9 cellular contexts compared by ENCODE assay signal in genomic region chr9:124776613-124776951, GRCh38. TPM values are rescaled to one million over a fixed set of nuclear protein-coding genes. Genes with fewer than 3 reads are reported as not detected.
DNase-seq lines count a peak whose midpoint lies in the region; ATAC-seq and TF ChIP-seq lines count a peak whose summit lies in the region.
"Had no signal": no experiment of that assay in that cellular context is flagged by ENCODE, and none has a peak within 500 bp of the region (broad histone marks: within the 10 kb centered on the region; RNA-seq: fewer than 3 reads in every experiment).

No MANE protein-coding gene starts in this region.

- peak overlapping the region in 1 of 7 donors; percentile 66 for H3K27ac Mint-ChIP-seq in CD4-positive, alpha-beta memory T cell

- H3K9me3 Mint-ChIP-seq in CD4-positive, alpha-beta memory T cell = peaks cover 0 to 3% (median 0%) of the 10 kb centered on the region in 8 donors

- H3K36me3 Mint-ChIP-seq in CD4-positive, alpha-beta memory T cell = peaks cover 0 to under 1% of the 10 kb centered on the region in 2 donors

- no peaks in the 10 kb centered on the region for H3K9me3 ChIP-seq in CD4-positive, alpha-beta memory T cell (ENCODE audit: control insufficient read depth in 1 of 2, low read length in 2 of 2)
- H3K9me3 ChIP-seq in OCI-LY1 (ENCODE audit: low read length) (no peaks in the 10 kb centered on the region), neutrophil (no peaks in the 10 kb centered on the region)

- no peak overlapping the region for H2AFZ ChIP-seq in OCI-LY1 (ENCODE audit: low read length)

- peaks cover 20% of the 10 kb centered on the region for H3K27me3 ChIP-seq in CD4-positive, alpha-beta memory T cell (ENCODE audit: insufficient read depth, low read length)
- H3K27me3 ChIP-seq in OCI-LY1 (ENCODE audit: insufficient read depth, low read length) (no peaks in the 10 kb centered on the region), neutrophil (peaks cover 50% of the 10 kb centered on the region)

- H3K9me2 ChIP-seq in OCI-LY1 (ENCODE audit: low read depth, low read length) = no peaks in the 10 kb centered on the region

- H3K4me1 Mint-ChIP-seq in CD4-positive, alpha-beta memory T cell = peaks cover 9 to 33% (median 21%) of the 10 kb centered on the region in 4 donors

- H3K27ac ChIP-seq in CD4-positive, alpha-beta memory T cell (ENCODE audit: low read depth, low read length) = no peak overlapping the region
- H3K27ac ChIP-seq in OCI-LY1 (ENCODE audit: low read depth, low read length, poor library complexity, severe bottlenecking) (no peak overlapping the region), neutrophil (no peak overlapping the region)

- no peak for DNase-seq in CD4-positive, alpha-beta memory T cell
- DNase-seq in epithelial cell of esophagus (ENCODE audit: low read depth) (no peak), GOT3 (lab: John Stamatoyannopoulos, UW) (no peak), hepatic stellate cell (ENCODE audit: low spot score) (no peak)
- DNase-seq: MV-4-11 had no signal

- no peaks in the 10 kb centered on the region for H3K79me2 ChIP-seq in OCI-LY1 (ENCODE audit: insufficient read depth, low read length)

- CTCF ChIA-PET in CD4-positive, alpha-beta memory T cell (lab: Charles Lee; ENCODE audit: partially characterized antibody) = interaction anchor here (1.0 to 12.2 kb wide), 4 partner anchors 14 to 543 kb away, joined by 3 to 230 read pairs (median 4); partner anchors contain the start of gene WDR38

- H3K4me3 ChIP-seq in CD4-positive, alpha-beta memory T cell (ENCODE audit: low read length in 2 of 2) = no peak overlapping the region
- H3K4me3 ChIP-seq in OCI-LY1 (ENCODE audit: low read depth, low read length, poor library complexity, severe bottlenecking) = peak overlapping the region; percentile 67
- peak overlapping the region; percentile 53 for H3K4me3 ChIP-seq in epithelial cell of esophagus (ENCODE audit: low read length)
- H3K4me3 ChIP-seq in neutrophil (ENCODE audit: low read depth in 1 of 2, low read length in 1 of 2) = peak overlapping the region; percentile 38 to 44

- ATAC-seq in HG02588 (IDR thresholded peaks at IDR 0.05; ENCODE audit: unreplicated experiment) (no peak), HG02870 (IDR thresholded peaks at IDR 0.05; ENCODE audit: unreplicated experiment) (no peak)

- TF ChIP-seq CTCF in OCI-LY1 (IDR thresholded peaks at IDR 0.05; ENCODE audit: low read length) (no peak), epithelial cell of esophagus (IDR thresholded peaks at IDR 0.05; ENCODE audit: insufficient read depth, low read depth, low read length, missing control alignments) (no peak), neutrophil (IDR thresholded peaks at IDR 0.05) (no peak)

- H3K27me3 Mint-ChIP-seq in CD4-positive, alpha-beta memory T cell = peaks cover 22 to 30% of the 10 kb centered on the region in 2 donors

- H3K9ac ChIP-seq in OCI-LY1 (ENCODE audit: low read length) = peak overlapping the region; percentile 82

- H3K4me3 Mint-ChIP-seq in CD4-positive, alpha-beta memory T cell = peak overlapping the region; percentile 61 to 81 (median 69)

- intact Hi-C loops in CD4-positive, alpha-beta memory T cell (cut with micrococcal nuclease) = no loop called here

- H3K4me2 ChIP-seq in OCI-LY1 (ENCODE audit: low read length) = peak overlapping the region; percentile 71

- peaks cover 16% of the 10 kb centered on the region for H3K4me1 ChIP-seq in CD4-positive, alpha-beta memory T cell (ENCODE audit: insufficient read depth, low read length)
- H3K4me1 ChIP-seq in OCI-LY1 (ENCODE audit: insufficient read depth, low read length, severe bottlenecking) (peaks cover 25% of the 10 kb centered on the region), neutrophil (ENCODE audit: control insufficient read depth in 1 of 2, insufficient read depth in 1 of 2, low read depth in 1 of 2, low read length in 1 of 2) (peaks cover 43 to 45% of the 10 kb centered on the region in 2 experiments)

- H3K36me3 ChIP-seq in CD4-positive, alpha-beta memory T cell (ENCODE audit: insufficient read depth, low read length) = no peaks in the 10 kb centered on the region
- H3K36me3 ChIP-seq in OCI-LY1 (ENCODE audit: insufficient read depth, low read length) = no peaks in the 10 kb centered on the region
- no peaks in the 10 kb centered on the region for H3K36me3 ChIP-seq in neutrophil

- POLR2A ChIA-PET in CD4-positive, alpha-beta memory T cell (lab: Charles Lee; ENCODE audit: partially characterized antibody) = interaction anchor here (1.3 kb wide), 1 partner anchor 77 kb away, joined by 5 read pairs; the partner anchor contains the start of gene WDR38

- no peaks in the 10 kb centered on the region for H4K20me1 ChIP-seq in OCI-LY1 (ENCODE audit: insufficient read depth, low read length)

- no peaks in the 10 kb centered on the region for H3F3A ChIP-seq in OCI-LY1 (ENCODE audit: insufficient read depth, low read length)

RNA-seq across cellular contexts. Expression of gene OLFML2A, which starts 0.4 kb away (rescaled TPM):
- total RNA-seq in CD4-positive, alpha-beta memory T cell = not detected
- not detected for polyA plus RNA-seq in CD4-positive, alpha-beta memory T cell

RNA-seq across cellular contexts. Expression of gene NR6A1, which starts 5.5 kb away (rescaled TPM):
- under 1 TPM in 1 of 2 experiments, not detected in 1; 0.06 TPM for total RNA-seq in CD4-positive, alpha-beta memory T cell
- not detected for polyA plus RNA-seq in CD4-positive, alpha-beta memory T cell

Comparison
In these comparisons a context has a peak if more than half of its experiments do, and no peak if none do; other contexts are left out.
1. H3K4me3 ChIP-seq: peak in OCI-LY1 (single experiment), epithelial cell of esophagus (single experiment) and neutrophil (2 of 2); none in CD4-positive, alpha-beta memory T cell (0 of 2).